In genomic region chr12:79935624-79936040, GRCh38 we compare ENCODE assay signal across 8 cellular contexts.
DNase-seq lines count a peak whose midpoint lies in the region; ATAC-seq and TF ChIP-seq lines count a peak whose summit lies in the region.

No MANE protein-coding gene starts in this region.

- DNase-seq in GF-D8 (lab: John Stamatoyannopoulos, UW) (peak; percentile 12), glomerular visceral epithelial cell (ENCODE audit: extremely low spot score) (peak; percentile 47), cortex of kidney (lab: John Stamatoyannopoulos, UW) (no peak), 8988T (no peak)

- no peaks in the 10 kb centered on the region for H3K27me3 ChIP-seq in rectal smooth muscle tissue (ENCODE audit: control insufficient read depth, insufficient read depth, low read length)

- ATAC-seq in GM21381 (IDR thresholded peaks at IDR 0.05; ENCODE audit: unreplicated experiment) (peak; percentile 20), HG03575 (IDR thresholded peaks at IDR 0.05; ENCODE audit: extremely low read depth, insufficient number of reproducible peaks, low FRiP score, unreplicated experiment) (peak; percentile 22)

- H3K36me3 ChIP-seq in rectal smooth muscle tissue (ENCODE audit: control insufficient read depth, insufficient read depth, low read length), result no peaks in the 10 kb centered on the region

- TF ChIP-seq CTCF in VCaP (conservative IDR thresholded peaks at IDR 0.05), result no peak

- peaks cover 4% of the 10 kb centered on the region for H3K4me1 ChIP-seq in rectal smooth muscle tissue (ENCODE audit: control insufficient read depth, insufficient read depth, low read length)

- peak overlapping the region; percentile 99 for H3K4me3 ChIP-seq in rectal smooth muscle tissue (ENCODE audit: low read length)

- peak overlapping the region; percentile 95 for H3K9ac ChIP-seq in rectal smooth muscle tissue (ENCODE audit: low read length)

- H3K27ac ChIP-seq in VCaP (peak overlapping the region; percentile 96), rectal smooth muscle tissue (ENCODE audit: low read depth, low read length) (peak overlapping the region; percentile 99)

Comparison
In these comparisons a context has a peak if more than half of its experiments do, and no peak if none do; other contexts are left out.
1. DNase-seq: peak in GF-D8 (single experiment) and glomerular visceral epithelial cell (single experiment); none in cortex of kidney (single experiment) and 8988T (single experiment).